ENCODE assay signal across 16 cellular contexts in the genomic region with DNA sequence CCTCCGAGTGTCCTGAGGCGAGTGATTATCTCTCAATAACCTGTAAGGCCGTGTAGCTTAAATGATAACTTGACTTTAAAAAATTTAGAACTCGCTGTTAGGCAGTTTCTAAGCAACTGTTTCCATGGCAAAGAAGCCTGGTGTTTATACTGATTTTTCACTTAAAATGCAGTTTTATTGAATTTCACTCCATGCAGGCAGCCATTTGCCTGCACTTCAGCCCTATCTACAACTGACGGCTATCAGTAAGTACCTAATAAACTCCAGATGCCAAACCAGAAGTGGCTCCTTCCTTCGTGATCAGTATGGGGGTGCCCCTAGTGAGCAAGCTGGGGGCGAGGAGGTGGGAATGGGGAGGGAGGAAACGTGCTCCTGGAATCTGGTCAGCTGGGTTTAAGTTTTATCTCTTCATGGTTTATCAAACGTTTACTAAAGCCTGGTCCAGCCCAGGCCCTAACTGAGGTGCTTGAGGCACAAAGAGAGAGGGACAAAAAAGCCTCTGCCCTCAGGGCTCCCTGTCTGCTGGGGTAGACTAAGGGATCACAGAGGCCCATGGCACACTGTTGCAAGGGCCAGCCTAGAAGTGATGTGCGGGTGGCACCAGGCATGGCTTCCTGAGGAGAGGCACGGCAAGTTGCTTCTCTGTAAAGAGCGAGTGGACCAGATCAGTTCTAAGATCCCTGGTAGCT. TPM values are rescaled to one million over a fixed set of nuclear protein-coding genes. Genes with fewer than 3 reads are reported as not detected.
A peak's percentile ranks its signal among the peaks of the same experiment; 100 is the strongest.
DNase-seq lines count a peak whose midpoint lies in the region; ATAC-seq and TF ChIP-seq lines count a peak whose summit lies in the region.
"Had no signal": no experiment of that assay in that cellular context is flagged by ENCODE, and none has a peak within 500 bp of the region (broad histone marks: within the 10 kb centered on the region; RNA-seq: fewer than 3 reads in every experiment).

No MANE protein-coding gene starts in this region.

- no peaks in the 10 kb centered on the region for H3K27me3 Mint-ChIP-seq in naive thymus-derived CD4-positive, alpha-beta T cell
- H3K27me3 Mint-ChIP-seq: CD8-positive, alpha-beta memory T cell; dendritic cell treated with granulocyte-macrophage colony-stimulating factor and Interleukin-4, amounts not matched to agents 40 ng/mL and 50 ng/mL, for 4 days; stimulated activated memory B cell treated with anti-CD40 and anti-IgM and Interleukin-4, amounts not matched to agents 10 μg/mL and 1 μg/mL and 100 μg/mL, for 72 hours had no signal

- TF ChIP-seq CTCF in left lung (IDR thresholded peaks at IDR 0.05): no peak

- H3K4me3 ChIP-seq in left lung: no peak overlapping the region
- H3K4me3 ChIP-seq in skeletal muscle satellite cell (ENCODE audit: low read length): no peak overlapping the region
- no peak overlapping the region for H3K4me3 ChIP-seq in naive thymus-derived CD4-positive, alpha-beta T cell (ENCODE audit: low read length)

- DNase-seq in ELF-1 (ENCODE audit: low read depth, low spot score): peak; percentile 27
- no peak for DNase-seq in left lung
- no peak for DNase-seq in naive thymus-derived CD4-positive, alpha-beta T cell
- no peak for DNase-seq in Ammon's horn (ENCODE audit: low spot score)
- DNase-seq in activated CD4-positive, alpha-beta T cell treated with anti-CD3 and anti-CD28 coated beads, Interleukin-2, amount 50 U/mL, for 4 hours: no peak
- no peak for DNase-seq in NCI-H748 (lab: John Stamatoyannopoulos, UW; ENCODE audit: unreplicated experiment)
- DNase-seq: CD8-positive, alpha-beta memory T cell; foreskin melanocyte; NCI-H1048; NCI-H345 had no signal

- intact Hi-C loops in left lung (cut with DNase I): no loop called here
- intact Hi-C loops in naive thymus-derived CD4-positive, alpha-beta T cell (cut with micrococcal nuclease): no loop called here

- H3K4me1 Mint-ChIP-seq in naive thymus-derived CD4-positive, alpha-beta T cell: peaks cover 0 to 30% (median 16%) of the 10 kb centered on the region in 7 donors

- H3K27me3 ChIP-seq in left lung (no peaks in the 10 kb centered on the region), skeletal muscle satellite cell (ENCODE audit: control insufficient read depth, insufficient read depth, low read length) (no peaks in the 10 kb centered on the region)
- no peaks in the 10 kb centered on the region for H3K27me3 ChIP-seq in naive thymus-derived CD4-positive, alpha-beta T cell (ENCODE audit: control insufficient read depth in 2 of 2, insufficient read depth in 2 of 2, low read length in 2 of 2)

- H3K9me3 Mint-ChIP-seq in naive thymus-derived CD4-positive, alpha-beta T cell: no peaks in the 10 kb centered on the region
- H3K9me3 Mint-ChIP-seq: activated naive CD4-positive, alpha-beta T cell treated with anti-CD3 and anti-CD28 coated beads, Interleukin-2, amount 50 U/mL, for 72 hours; CD8-positive, alpha-beta memory T cell; dendritic cell treated with granulocyte-macrophage colony-stimulating factor and Interleukin-4, amounts not matched to agents 40 ng/mL and 50 ng/mL, for 4 days; stimulated activated memory B cell treated with anti-CD40 and anti-IgM and Interleukin-4, amounts not matched to agents 10 μg/mL and 1 μg/mL and 100 μg/mL, for 72 hours had no signal

- peak overlapping the region; percentile 80 for H3K27ac ChIP-seq in angular gyrus (ENCODE audit: low read depth, low read length)
- H3K27ac ChIP-seq in left lung: peak overlapping the region; percentile 43 to 53
- no peak overlapping the region for H3K27ac ChIP-seq in naive thymus-derived CD4-positive, alpha-beta T cell (ENCODE audit: low read depth, low read length)

- peak overlapping the region in 1 of 9 donors; percentile 46 for H3K27ac Mint-ChIP-seq in naive thymus-derived CD4-positive, alpha-beta T cell
- H3K27ac Mint-ChIP-seq: CD8-positive, alpha-beta memory T cell; dendritic cell treated with granulocyte-macrophage colony-stimulating factor and Interleukin-4, amounts not matched to agents 40 ng/mL and 50 ng/mL, for 4 days; stimulated activated memory B cell treated with anti-CD40 and anti-IgM and Interleukin-4, amounts not matched to agents 10 μg/mL and 1 μg/mL and 100 μg/mL, for 72 hours had no signal

- POLR2A ChIA-PET in naive thymus-derived CD4-positive, alpha-beta T cell (lab: Charles Lee): no interaction called here

- no peak overlapping the region for H3K4me2 ChIP-seq in skeletal muscle satellite cell (ENCODE audit: low read length)

- ATAC-seq in left lung: no peak
- ATAC-seq in naive thymus-derived CD4-positive, alpha-beta T cell: no peak
- ATAC-seq: activated naive CD4-positive, alpha-beta T cell treated with anti-CD3 and anti-CD28 coated beads, Interleukin-2, amount 50 U/mL, for 72 hours; Panc1; stimulated activated memory B cell treated with anti-CD40 and anti-IgM and Interleukin-4, amounts not matched to agents 10 μg/mL and 1 μg/mL and 100 μg/mL, for 72 hours had no signal

- H3K36me3 Mint-ChIP-seq in naive thymus-derived CD4-positive, alpha-beta T cell: peaks cover 9 to 81% (median 24%) of the 10 kb centered on the region in 5 donors

- H3K9ac ChIP-seq in skeletal muscle satellite cell (ENCODE audit: low read depth, low read length): peak overlapping the region; percentile 26

- peaks cover 24 to 63% of the 10 kb centered on the region in 2 donors for H3K4me1 ChIP-seq in left lung
- peaks cover 62% of the 10 kb centered on the region for H3K4me1 ChIP-seq in skeletal muscle satellite cell (ENCODE audit: control insufficient read depth, insufficient read depth, low read length)
- no peaks in the 10 kb centered on the region for H3K4me1 ChIP-seq in naive thymus-derived CD4-positive, alpha-beta T cell (ENCODE audit: control insufficient read depth in 2 of 2, insufficient read depth in 2 of 2, low read length in 2 of 2)

- H3K36me3 ChIP-seq in left lung (peaks cover 0 to 17% of the 10 kb centered on the region in 2 donors), skeletal muscle satellite cell (ENCODE audit: insufficient read depth, low read length) (no peaks in the 10 kb centered on the region)
- H3K36me3 ChIP-seq in naive thymus-derived CD4-positive, alpha-beta T cell (ENCODE audit: control insufficient read depth in 2 of 3, insufficient read depth in 3 of 3, low read length in 3 of 3): peaks cover 0 to 48% (median 11%) of the 10 kb centered on the region in 3 experiments

- H3K4me3 Mint-ChIP-seq in naive thymus-derived CD4-positive, alpha-beta T cell: no peak overlapping the region
- H3K4me3 Mint-ChIP-seq: dendritic cell treated with granulocyte-macrophage colony-stimulating factor and Interleukin-4, amounts not matched to agents 40 ng/mL and 50 ng/mL, for 4 days; stimulated activated memory B cell treated with anti-CD40 and anti-IgM and Interleukin-4, amounts not matched to agents 10 μg/mL and 1 μg/mL and 100 μg/mL, for 72 hours had no signal

- H3K9me3 ChIP-seq in left lung (no peaks in the 10 kb centered on the region), skeletal muscle satellite cell (replicated peaks; ENCODE audit: low read length) (no peaks in the 10 kb centered on the region)
- H3K9me3 ChIP-seq in naive thymus-derived CD4-positive, alpha-beta T cell (ENCODE audit: control insufficient read depth in 2 of 3, low read length in 3 of 3): no peaks in the 10 kb centered on the region

- CTCF ChIA-PET in naive thymus-derived CD4-positive, alpha-beta T cell (lab: Charles Lee): no interaction called here

RNA-seq across cellular contexts. Expression of a gene that starts 45.5 kb away (rescaled TPM):
- total RNA-seq in left lung: 10 to 100 TPM; 16.9 to 19.4 TPM
- total RNA-seq in skeletal muscle satellite cell (2012; rRNA removed): 17.3 and 22.3 TPM in 2 replicates
- total RNA-seq in naive thymus-derived CD4-positive, alpha-beta T cell: 10 to 100 TPM; 15.9 to 29.8 (median 25.3) TPM
- polyA plus RNA-seq in naive thymus-derived CD4-positive, alpha-beta T cell: 10 to 100 TPM; 15.0 to 25.0 TPM

RNA-seq across cellular contexts. Expression of a gene that starts 45.8 kb away (rescaled TPM):
- 10 to 100 TPM; 25.7 to 28.1 TPM for total RNA-seq in left lung
- total RNA-seq in skeletal muscle satellite cell (2012; rRNA removed): 15.7 and 16.4 TPM in 2 replicates
- 10 to 100 TPM; 43.5 to 49.1 (median 45.5) TPM for total RNA-seq in naive thymus-derived CD4-positive, alpha-beta T cell
- polyA plus RNA-seq in naive thymus-derived CD4-positive, alpha-beta T cell: 1 to 10 TPM; 3.4 to 9.4 TPM
